In genomic region chr12:130461868-130462557, GRCh38 we compare ENCODE assay signal across 28 cellular contexts.
"Had no signal": no experiment of that assay in that cellular context is flagged by ENCODE, and none has a peak within 500 bp of the region (broad histone marks: within the 10 kb centered on the region; RNA-seq: fewer than 3 reads in every experiment).

No MANE protein-coding gene starts in this region.

- H3K9me3 Mint-ChIP-seq: central memory CD8-positive, alpha-beta T cell had no signal

- H3K36me3 Mint-ChIP-seq: activated naive CD8-positive, alpha-beta T cell had no signal

- H3K4me3 ChIP-seq: adrenal gland, ascending aorta, dorsolateral prefrontal cortex, gastroesophageal sphincter, left lung, lung, ovary, psoas muscle, right atrium auricular region, skin epidermis, tibial artery had no signal

- H3K27ac Mint-ChIP-seq: activated naive CD8-positive, alpha-beta T cell; activated T-helper 2 cell treated with anti-CD3 and anti-CD28 coated beads, Interferon-gamma antibody, Interleukin-2, Interleukin-4, amounts not matched to agents 10 μg/mL and 5 μg/mL and 100 μg/mL, durations not matched to agents 14 hours and 24 hours and 36 hours; effector memory CD8-positive, alpha-beta T cell; naive thymus-derived CD8-positive, alpha-beta T cell; stimulated activated naive CD8-positive, alpha-beta T cell treated with anti-CD3 and anti-CD28 coated beads, Interleukin-15, amount 100 ng/mL, for 72 hours had no signal

- ATAC-seq: activated T-cell treated with anti-CD3 and anti-CD28 coated beads, Interleukin-2, amount 50 U/mL, for 4 hours; effector memory CD8-positive, alpha-beta T cell; gastroesophageal sphincter; left lung; naive thymus-derived CD8-positive, alpha-beta T cell; psoas muscle; stimulated activated naive CD8-positive, alpha-beta T cell treated with anti-CD3 and anti-CD28 coated beads, Interleukin-15, amount 100 ng/mL, for 72 hours had no signal

- FAIRE-seq: colon, TTC549 had no signal

- H3K4me1 Mint-ChIP-seq: central memory CD8-positive, alpha-beta T cell; naive thymus-derived CD8-positive, alpha-beta T cell; stimulated activated naive CD8-positive, alpha-beta T cell treated with anti-CD3 and anti-CD28 coated beads, Interleukin-15, amount 100 ng/mL, for 72 hours had no signal

- H3K4me3 Mint-ChIP-seq: activated naive CD8-positive, alpha-beta T cell; activated T-cell treated with anti-CD3 and anti-CD28 coated beads, Interleukin-2, amount 50 U/mL, for 4 hours; central memory CD8-positive, alpha-beta T cell; effector memory CD8-positive, alpha-beta T cell; stimulated activated naive CD8-positive, alpha-beta T cell treated with anti-CD3 and anti-CD28 coated beads, Interleukin-15, amount 100 ng/mL, for 72 hours had no signal

- H3K27me3 Mint-ChIP-seq: activated naive CD8-positive, alpha-beta T cell; central memory CD8-positive, alpha-beta T cell; effector memory CD8-positive, alpha-beta T cell; stimulated activated naive CD8-positive, alpha-beta T cell treated with anti-CD3 and anti-CD28 coated beads, Interleukin-15, amount 100 ng/mL, for 72 hours had no signal

- H3K36me3 ChIP-seq: adrenal gland, ascending aorta, gastroesophageal sphincter, left lung, neutrophil, ovary, right atrium auricular region, tibial artery, WERI-Rb-1 had no signal

- H3K4me1 ChIP-seq: adrenal gland, ascending aorta, gastroesophageal sphincter, left lung, psoas muscle, right atrium auricular region, tibial artery had no signal

- H3K27ac ChIP-seq: adrenal gland, ascending aorta, dorsolateral prefrontal cortex, gastroesophageal sphincter, left lung, neutrophil, ovary, psoas muscle, right atrium auricular region, skin epidermis, tibial artery, WERI-Rb-1 had no signal

- H3K27me3 ChIP-seq: adrenal gland, ascending aorta, neutrophil, ovary, right atrium auricular region had no signal

- H3K9me3 ChIP-seq: adrenal gland, ascending aorta, gastroesophageal sphincter, neutrophil, ovary, psoas muscle had no signal

- DNase-seq: activated CD4-positive, alpha-beta T cell treated with anti-CD3 and anti-CD28 coated beads for 1 hour; activated CD4-positive, alpha-beta T cell treated with anti-CD3 and anti-CD28 coated beads, Interleukin-2, amount 50 U/mL, for 4 hours; activated CD8-positive, alpha-beta memory T cell treated with anti-CD3 and anti-CD28 coated beads, Interleukin-2, amount 50 U/mL, for 48 hours; activated naive CD4-positive, alpha-beta T cell; activated T-cell treated with anti-CD3 and anti-CD28 coated beads, Interleukin-2, amount 50 U/mL, for 4 hours; adrenal gland; effector memory CD8-positive, alpha-beta T cell; head of caudate nucleus; naive thymus-derived CD8-positive, alpha-beta T cell; ovary; stimulated activated CD4-positive, alpha-beta T cell treated with anti-CD3 and anti-CD28 coated beads, Interleukin-1b, Interleukin-23, amount 100 ng/mL, for 48 hours; stimulated activated naive CD8-positive, alpha-beta T cell treated with anti-CD3 and anti-CD28 coated beads, Interleukin-15, amount 100 ng/mL, for 72 hours; tibial artery; WERI-Rb-1 had no signal
